Comparison of ENCODE assay signal across 8 cellular contexts in genomic region chr14:24188251-24189058, GRCh38. TPM values are rescaled to one million over a fixed set of nuclear protein-coding genes. Genes with fewer than 3 reads are reported as not detected.
DNase-seq lines count a peak whose midpoint lies in the region; ATAC-seq and TF ChIP-seq lines count a peak whose summit lies in the region.

A gene with protein sequence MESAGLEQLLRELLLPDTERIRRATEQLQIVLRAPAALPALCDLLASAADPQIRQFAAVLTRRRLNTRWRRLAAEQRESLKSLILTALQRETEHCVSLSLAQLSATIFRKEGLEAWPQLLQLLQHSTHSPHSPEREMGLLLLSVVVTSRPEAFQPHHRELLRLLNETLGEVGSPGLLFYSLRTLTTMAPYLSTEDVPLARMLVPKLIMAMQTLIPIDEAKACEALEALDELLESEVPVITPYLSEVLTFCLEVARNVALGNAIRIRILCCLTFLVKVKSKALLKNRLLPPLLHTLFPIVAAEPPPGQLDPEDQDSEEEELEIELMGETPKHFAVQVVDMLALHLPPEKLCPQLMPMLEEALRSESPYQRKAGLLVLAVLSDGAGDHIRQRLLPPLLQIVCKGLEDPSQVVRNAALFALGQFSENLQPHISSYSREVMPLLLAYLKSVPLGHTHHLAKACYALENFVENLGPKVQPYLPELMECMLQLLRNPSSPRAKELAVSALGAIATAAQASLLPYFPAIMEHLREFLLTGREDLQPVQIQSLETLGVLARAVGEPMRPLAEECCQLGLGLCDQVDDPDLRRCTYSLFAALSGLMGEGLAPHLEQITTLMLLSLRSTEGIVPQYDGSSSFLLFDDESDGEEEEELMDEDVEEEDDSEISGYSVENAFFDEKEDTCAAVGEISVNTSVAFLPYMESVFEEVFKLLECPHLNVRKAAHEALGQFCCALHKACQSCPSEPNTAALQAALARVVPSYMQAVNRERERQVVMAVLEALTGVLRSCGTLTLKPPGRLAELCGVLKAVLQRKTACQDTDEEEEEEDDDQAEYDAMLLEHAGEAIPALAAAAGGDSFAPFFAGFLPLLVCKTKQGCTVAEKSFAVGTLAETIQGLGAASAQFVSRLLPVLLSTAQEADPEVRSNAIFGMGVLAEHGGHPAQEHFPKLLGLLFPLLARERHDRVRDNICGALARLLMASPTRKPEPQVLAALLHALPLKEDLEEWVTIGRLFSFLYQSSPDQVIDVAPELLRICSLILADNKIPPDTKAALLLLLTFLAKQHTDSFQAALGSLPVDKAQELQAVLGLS (minus strand): TSS chr14:24188816. CDS start chr14:24188787, 29 bp downstream.

- peak; percentile 98 for DNase-seq in CD14-positive monocyte (ENCODE audit: low spot score)
- DNase-seq in NCI-H748 treated with DMSO at 0.1 percent for 48 hours (lab: John Stamatoyannopoulos, UW): peak; percentile 93
- DNase-seq in activated CD4-positive, alpha-beta T cell treated with anti-CD3 and anti-CD28 coated beads, Interleukin-2, amount 50 U/mL, for 24 hours (ENCODE audit: low read depth in 1 of 2, low spot score in 1 of 2): peak; percentile 80 to 96
- peak; percentile 99 for DNase-seq in dermis blood vessel endothelial cell
- DNase-seq in left lung: peak; percentile 94 to 96
- DNase-seq in stimulated activated CD4-positive, alpha-beta T cell treated with anti-CD3 and anti-CD28 coated beads, Interleukin-2, amount 100 ng/mL, for 4 hours (ENCODE audit: low read depth): peak; percentile 95

- H3K27me3 ChIP-seq in left lung: no peaks in the 10 kb centered on the region

- H3K36me3 Mint-ChIP-seq in CD14-positive monocyte: peaks cover 51 to 65% of the 10 kb centered on the region in 2 donors

- peak within 1 kb of the TSS; percentile 36 to 73 for H3K27ac ChIP-seq in left lung

- peak within 1 kb of the TSS; percentile 74 to 86 for H3K4me3 ChIP-seq in left lung

- TF ChIP-seq CTCF in CD14-positive monocyte (IDR thresholded peaks at IDR 0.05) (no peak), left lung (IDR thresholded peaks at IDR 0.05) (no peak)

- H3K27ac Mint-ChIP-seq in CD14-positive monocyte: peak within 1 kb of the TSS; percentile 69 to 95 (median 88)

- H3K9me3 ChIP-seq in left lung: no peaks in the 10 kb centered on the region

- H3K36me3 ChIP-seq in left lung: peaks cover 0 to 76% of the 10 kb centered on the region in 2 donors

- no peaks in the 10 kb centered on the region for H3K9me3 Mint-ChIP-seq in CD14-positive monocyte

- H3K4me3 Mint-ChIP-seq in CD14-positive monocyte: peak within 1 kb of the TSS; percentile 83 to 88

- H3K4me1 ChIP-seq in left lung: peaks cover 6 to 29% of the 10 kb centered on the region in 2 donors

- H3K4me1 Mint-ChIP-seq in CD14-positive monocyte: peaks cover 27% of the 10 kb centered on the region

- intact Hi-C loops in CD14-positive monocyte (cut with micrococcal nuclease) (no loop called here), left lung (cut with DNase I) (no loop called here)

- ATAC-seq in GM19395 (IDR thresholded peaks at IDR 0.05; ENCODE audit: unreplicated experiment) (peak; percentile 89), HG03565 (IDR thresholded peaks at IDR 0.05; ENCODE audit: unreplicated experiment) (peak; percentile 88), left lung (peak; percentile 97)

- H3K27me3 Mint-ChIP-seq in CD14-positive monocyte (ENCODE audit: low read depth in 3 of 3): peaks cover 0 to 3% (median 1%) of the 10 kb centered on the region in 3 donors

RNA-seq across cellular contexts. Expression of the gene that starts here (rescaled TPM):
- polyA plus RNA-seq in CD14-positive monocyte: 1 to 10 TPM; 4.1 to 4.3 TPM
- total RNA-seq in dermis blood vessel endothelial cell: 28.8 and 60.6 TPM in 2 replicates
- 10 to 100 TPM; 25.0 to 62.4 TPM for total RNA-seq in left lung

Comparison
In these comparisons a context has a peak if more than half of its experiments do, and no peak if none do; other contexts are left out.
1. Peak in every context shown above with its lines: DNase-seq, ATAC-seq, H3K4me3 ChIP-seq and H3K27ac ChIP-seq.